Comparison of ENCODE assay signal across 14 cellular contexts in the genomic region with DNA sequence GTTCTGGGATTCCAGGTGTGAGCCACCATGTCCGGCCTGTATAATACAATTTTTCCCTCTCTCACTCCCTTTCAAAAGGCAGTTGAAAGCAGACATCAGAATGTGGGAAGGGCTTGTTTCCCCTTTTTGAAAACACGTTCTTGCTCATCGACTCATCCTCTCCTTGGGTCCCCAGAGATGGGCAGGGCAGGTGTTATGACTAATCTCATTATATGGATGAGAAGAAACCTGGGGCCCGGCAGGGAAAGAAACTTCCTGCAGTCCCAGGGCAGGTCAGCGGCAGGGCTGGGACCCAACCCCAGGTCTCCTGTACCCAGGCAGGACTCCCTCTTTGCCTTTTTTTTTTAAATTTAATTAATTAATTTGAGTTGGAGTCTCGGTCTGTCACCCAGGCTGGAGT. TPM values are rescaled to one million over a fixed set of nuclear protein-coding genes. Genes with fewer than 3 reads are reported as not detected.
DNase-seq lines count a peak whose midpoint lies in the region; ATAC-seq and TF ChIP-seq lines count a peak whose summit lies in the region.
"Not testable (repeated sequence)": the region's sequence is repeated elsewhere in the genome, so short reads cannot be mapped to it uniquely, and the experiment has no call there.
"Had no signal": no experiment of that assay in that cellular context is flagged by ENCODE, and none has a peak within 500 bp of the region (broad histone marks: within the 10 kb centered on the region; RNA-seq: fewer than 3 reads in every experiment).

No MANE protein-coding gene starts in this region.

- not testable (repeated sequence) for H3K4me3 Mint-ChIP-seq in activated B cell treated with CpG ODN at 0.5 μM for 24 hours

- H3K27ac Mint-ChIP-seq in activated B cell treated with CpG ODN at 0.5 μM for 24 hours, result not testable (repeated sequence)

- H3K9me3 Mint-ChIP-seq in activated B cell treated with CpG ODN at 0.5 μM for 24 hours, result not testable (repeated sequence)

- TF ChIP-seq CTCF in activated B cell treated with CpG ODN at 0.5 μM for 24 hours (IDR thresholded peaks at IDR 0.05); mucosa of descending colon (IDR thresholded peaks at IDR 0.05): not testable (repeated sequence)

- not testable (repeated sequence) for H3K4me1 Mint-ChIP-seq in activated B cell treated with CpG ODN at 0.5 μM for 24 hours

- intact Hi-C loops in activated B cell treated with CpG ODN at 0.5 μM for 24 hours (cut with micrococcal nuclease); mucosa of descending colon (cut with DNase I, micrococcal nuclease): not testable (repeated sequence)

- CTCF ChIA-PET in activated B cell treated with CpG ODN at 0.5 μM for 24 hours (lab: Charles Lee), result not testable (repeated sequence)

- not testable (repeated sequence) for H3K36me3 ChIP-seq in mucosa of descending colon (ENCODE audit: low read depth)

- H3K9me3 ChIP-seq in mucosa of descending colon, result not testable (repeated sequence)

- H3K27me3 Mint-ChIP-seq in activated B cell treated with CpG ODN at 0.5 μM for 24 hours, result not testable (repeated sequence)

- peak; percentile 86 for ATAC-seq in GM18502 (IDR thresholded peaks at IDR 0.05; ENCODE audit: poor library complexity, unreplicated experiment)
- peak; percentile 59 for ATAC-seq in GM19035 (IDR thresholded peaks at IDR 0.05; ENCODE audit: unreplicated experiment)
- peak; percentile 67 for ATAC-seq in GM21526 (IDR thresholded peaks at IDR 0.05; ENCODE audit: low FRiP score, unreplicated experiment)
- peak; percentile 84 for ATAC-seq in HG02678 (IDR thresholded peaks at IDR 0.05; ENCODE audit: unreplicated experiment)
- ATAC-seq in HG03064 (IDR thresholded peaks at IDR 0.05; ENCODE audit: low read depth, unreplicated experiment), result peak; percentile 80
- ATAC-seq in HG03442 (IDR thresholded peaks at IDR 0.05; ENCODE audit: unreplicated experiment), result peak; percentile 93
- ATAC-seq in activated B cell treated with CpG ODN at 0.5 μM for 24 hours (ENCODE audit: low read depth), result peak; percentile 96
- peak; percentile 15 for ATAC-seq in mucosa of descending colon

- not testable (repeated sequence) for DNase-seq in activated B cell treated with CpG ODN at 0.5 μM for 24 hours, mucosa of descending colon

- POLR2A ChIA-PET in activated B cell treated with CpG ODN at 0.5 μM for 24 hours (lab: Charles Lee), result not testable (repeated sequence)

- not testable (repeated sequence) for H3K4me3 ChIP-seq in mucosa of descending colon

- not testable (repeated sequence) for H3K4me1 ChIP-seq in mucosa of descending colon (ENCODE audit: low read depth)

- H3K36me3 Mint-ChIP-seq in activated B cell treated with CpG ODN at 0.5 μM for 24 hours (ENCODE audit: low read depth), result not testable (repeated sequence)

RNA-seq across cellular contexts. Expression of gene UPK3BL2, which starts 2.9 kb away (rescaled TPM):
- total RNA-seq in activated B cell treated with CpG ODN at 0.5 μM for 24 hours (36.8 and 45.3 TPM in 2 replicates), mucosa of descending colon (10 to 100 TPM in 2 of 3 donors, 1 to 10 TPM in 1; 9.7 to 23.9 (median 18.7) TPM)

RNA-seq across cellular contexts. Expression of gene SPDYE2, which starts 4.7 kb away (rescaled TPM):
- total RNA-seq in activated B cell treated with CpG ODN at 0.5 μM for 24 hours (0.29 TPM in 1 of 2 replicates, not detected in the other), mucosa of descending colon (not detected)
- total RNA-seq: aorta, gastroesophageal sphincter, HepG2, mesenteric fat pad, Right ventricle myocardium inferior, skeletal muscle tissue had no signal

RNA-seq across cellular contexts. Expression of gene POLR2J3, which starts 26.0 kb away (rescaled TPM):
- total RNA-seq in activated B cell treated with CpG ODN at 0.5 μM for 24 hours, result 110 and 123 TPM in 2 replicates
- 10 to 100 TPM; 23.7 to 43.7 (median 27.5) TPM for total RNA-seq in mucosa of descending colon

RNA-seq across cellular contexts. Expression of gene RASA4B, which starts 28.8 kb away (rescaled TPM):
- 11.4 and 16.1 TPM in 2 replicates for total RNA-seq in activated B cell treated with CpG ODN at 0.5 μM for 24 hours
- total RNA-seq in mucosa of descending colon, result 10 to 100 TPM in 2 of 3 donors, 1 to 10 TPM in 1; 8.0 to 30.8 (median 12.2) TPM

Comparison
In these comparisons a context has a peak if more than half of its experiments do, and no peak if none do; other contexts are left out.
1. ATAC-seq: peak in every context shown above with its lines; median percentile 96 in activated B cell treated with CpG ODN at 0.5 μM for 24 hours; 93 in HG03442; 86 in GM18502; 84 in HG02678; 80 in HG03064; 67 in GM21526; 59 in GM19035; 15 in mucosa of descending colon.